Comparison of ENCODE assay signal across 19 cellular contexts in genomic region chr6:89071036-89071435, GRCh38. TPM values are rescaled to one million over a fixed set of nuclear protein-coding genes. Genes with fewer than 3 reads are reported as not detected.
"Had no signal": no experiment of that assay in that cellular context is flagged by ENCODE, and none has a peak within 500 bp of the region (broad histone marks: within the 10 kb centered on the region; RNA-seq: fewer than 3 reads in every experiment).

No MANE protein-coding gene starts in this region.

- H3K36me3 ChIP-seq: heart left ventricle, left lung, spleen, upper lobe of right lung had no signal

- H3K27ac ChIP-seq: heart left ventricle, left lung, spleen, upper lobe of right lung had no signal

- ATAC-seq: activated T-cell treated with anti-CD3 and anti-CD28 coated beads, Interleukin-2, amount 50 U/mL, for 72 hours; heart left ventricle; left lung; natural killer cell; stimulated activated naive CD8-positive, alpha-beta T cell treated with anti-CD3 and anti-CD28 coated beads, Interleukin-15, Interleukin-2, amounts not matched to agents 100 U/mL and 50 U/mL, for 24 hours; upper lobe of right lung; WTC11 had no signal

- H3K4me3 ChIP-seq: heart left ventricle, left lung, spleen, upper lobe of right lung had no signal

- DNase-seq: activated CD4-positive, alpha-beta memory T cell treated with anti-CD3 and anti-CD28 coated beads for 36 hours; activated effector memory CD4-positive, alpha-beta T cell treated with Interleukin-2 at 50 U/mL for 16 hours; activated naive CD4-positive, alpha-beta T cell treated with anti-CD3 and anti-CD28 coated beads for 36 hours; activated naive CD8-positive, alpha-beta T cell treated with anti-CD3 and anti-CD28 coated beads, Interleukin-2, amount 10 ng/mL, durations not matched to agents 7 days and 5 days; activated T-cell treated with anti-CD3 and anti-CD28 coated beads, Interleukin-2, amount 50 U/mL, for 72 hours; amniotic stem cell; heart left ventricle; kidney; left lung; natural killer cell; retina; spleen; stimulated activated CD4-positive, alpha-beta T cell treated with anti-CD3 and anti-CD28 coated beads, Interleukin-4, amount 100 ng/mL, for 4 hours; stimulated activated naive CD8-positive, alpha-beta T cell treated with anti-CD3 and anti-CD28 coated beads, Interleukin-15, Interleukin-2, amounts not matched to agents 100 U/mL and 50 U/mL, for 24 hours; T1000; upper lobe of right lung had no signal

- H3K4me1 ChIP-seq: upper lobe of right lung had no signal

- H3K9me3 ChIP-seq: left lung, spleen, upper lobe of right lung had no signal

- H3K27me3 ChIP-seq: heart left ventricle, left lung, spleen, upper lobe of right lung had no signal

RNA-seq across cellular contexts. Expression of gene SRSF12, which starts 46.8 kb away (rescaled TPM):
- total RNA-seq: activated naive CD8-positive, alpha-beta T cell treated with anti-CD3 and anti-CD28 coated beads, Interleukin-2, amount 10 ng/mL, durations not matched to agents 7 days and 5 days; lung microvascular endothelial cell; T-helper 1 cell treated with Interleukin-12 subunit alpha and Interleukin-12 subunit beta and Interleukin-4 antibody, amounts not matched to agents 30 ng/mL and 1 ng/mL, for 36 hours; upper lobe of right lung had no signal
